8 cellular contexts compared by ENCODE assay signal in the genomic region with DNA sequence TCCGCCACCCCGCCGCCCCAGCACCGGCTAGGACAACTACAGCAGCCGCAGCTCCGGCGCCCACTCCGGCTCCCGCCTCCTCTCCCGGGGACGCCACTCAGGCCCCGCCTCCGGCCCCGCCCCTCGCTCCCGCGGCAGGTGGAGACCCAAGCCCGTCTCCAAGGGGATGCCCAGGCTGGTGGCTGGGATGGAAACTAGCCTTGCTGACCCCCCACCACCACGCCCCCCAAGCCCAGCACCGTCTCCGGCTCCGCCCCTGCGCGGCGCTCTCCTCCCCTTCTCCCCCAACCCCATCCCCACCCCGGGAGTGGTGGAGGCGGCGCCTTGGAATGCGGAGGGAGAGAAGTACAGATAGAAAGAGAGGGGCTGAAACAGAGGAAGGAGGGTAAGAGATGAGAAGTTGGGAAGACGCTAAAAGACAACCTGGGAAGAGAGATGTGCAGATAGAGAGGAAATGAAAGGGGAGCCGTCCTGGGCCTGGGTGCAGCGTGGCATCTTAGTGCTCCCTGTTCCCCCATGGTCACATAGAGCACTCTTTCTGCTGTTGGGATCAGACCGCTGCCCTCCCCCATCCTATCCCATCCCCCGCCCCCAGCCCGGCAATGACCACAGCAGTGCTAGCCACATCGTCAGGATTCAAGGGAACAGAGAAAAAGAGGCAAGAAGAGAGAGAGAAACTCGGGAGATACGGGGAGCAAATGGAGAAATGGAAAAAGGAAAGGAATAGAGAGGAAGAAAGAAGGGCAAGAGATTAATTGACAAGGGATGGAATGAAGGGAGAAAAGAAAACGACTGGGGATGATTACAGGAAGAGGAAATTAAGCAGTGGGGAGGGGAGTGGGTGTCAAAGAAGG. TPM values are rescaled to one million over a fixed set of nuclear protein-coding genes. Genes with fewer than 3 reads are reported as not detected.
DNase-seq lines count a peak whose midpoint lies in the region; ATAC-seq, FAIRE-seq and TF ChIP-seq lines count a peak whose summit lies in the region.

A gene with protein sequence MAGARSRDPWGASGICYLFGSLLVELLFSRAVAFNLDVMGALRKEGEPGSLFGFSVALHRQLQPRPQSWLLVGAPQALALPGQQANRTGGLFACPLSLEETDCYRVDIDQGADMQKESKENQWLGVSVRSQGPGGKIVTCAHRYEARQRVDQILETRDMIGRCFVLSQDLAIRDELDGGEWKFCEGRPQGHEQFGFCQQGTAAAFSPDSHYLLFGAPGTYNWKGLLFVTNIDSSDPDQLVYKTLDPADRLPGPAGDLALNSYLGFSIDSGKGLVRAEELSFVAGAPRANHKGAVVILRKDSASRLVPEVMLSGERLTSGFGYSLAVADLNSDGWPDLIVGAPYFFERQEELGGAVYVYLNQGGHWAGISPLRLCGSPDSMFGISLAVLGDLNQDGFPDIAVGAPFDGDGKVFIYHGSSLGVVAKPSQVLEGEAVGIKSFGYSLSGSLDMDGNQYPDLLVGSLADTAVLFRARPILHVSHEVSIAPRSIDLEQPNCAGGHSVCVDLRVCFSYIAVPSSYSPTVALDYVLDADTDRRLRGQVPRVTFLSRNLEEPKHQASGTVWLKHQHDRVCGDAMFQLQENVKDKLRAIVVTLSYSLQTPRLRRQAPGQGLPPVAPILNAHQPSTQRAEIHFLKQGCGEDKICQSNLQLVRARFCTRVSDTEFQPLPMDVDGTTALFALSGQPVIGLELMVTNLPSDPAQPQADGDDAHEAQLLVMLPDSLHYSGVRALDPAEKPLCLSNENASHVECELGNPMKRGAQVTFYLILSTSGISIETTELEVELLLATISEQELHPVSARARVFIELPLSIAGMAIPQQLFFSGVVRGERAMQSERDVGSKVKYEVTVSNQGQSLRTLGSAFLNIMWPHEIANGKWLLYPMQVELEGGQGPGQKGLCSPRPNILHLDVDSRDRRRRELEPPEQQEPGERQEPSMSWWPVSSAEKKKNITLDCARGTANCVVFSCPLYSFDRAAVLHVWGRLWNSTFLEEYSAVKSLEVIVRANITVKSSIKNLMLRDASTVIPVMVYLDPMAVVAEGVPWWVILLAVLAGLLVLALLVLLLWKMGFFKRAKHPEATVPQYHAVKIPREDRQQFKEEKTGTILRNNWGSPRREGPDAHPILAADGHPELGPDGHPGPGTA (minus strand): TSS at position 64 of the 854 bp plus-strand sequence. CDS start 222 bp downstream, outside the sequence.

- 0 to 2% (median 1%) methylated on average over 20 to 39 of the region's 39 CpGs for WGBS in adrenal gland, 4 donors
- WGBS in right cardiac atrium: under 1% methylated on average over 39 of the region's 39 CpGs

- peak; percentile 87 for ATAC-seq in SK-N-SH treated with all-trans-retinoic acid at 6 μM for 48 hours
- peak; percentile 58 to 69 for ATAC-seq in right cardiac atrium
- no peak for ATAC-seq in GM21526 (IDR thresholded peaks at IDR 0.05; ENCODE audit: low FRiP score, unreplicated experiment)
- no peak for ATAC-seq in HG03342 (IDR thresholded peaks at IDR 0.05; ENCODE audit: unreplicated experiment)

- peak; percentile 84 for DNase-seq in HTR-8/SVneo (ENCODE audit: insufficient read length, low spot score)
- DNase-seq in adrenal gland: peak in 4 of 7 donors; percentile 50 to 70 (median 66)
- DNase-seq in right cardiac atrium: peak; percentile 81 to 94 (median 93)

- H3K4me1 ChIP-seq in adrenal gland (replicated peaks in 1 of 2) (peaks cover 6 to 24% of the 10 kb centered on the region in 2 donors), right cardiac atrium (ENCODE audit: control insufficient read depth, insufficient read depth, low read length) (peaks cover 13% of the 10 kb centered on the region), rectal smooth muscle tissue (ENCODE audit: control insufficient read depth, insufficient read depth, low read length) (peaks cover 35% of the 10 kb centered on the region)

- H3K9ac ChIP-seq in rectal smooth muscle tissue (ENCODE audit: low read length): peak within 1 kb of the TSS; percentile 1

- H3K4me3 ChIP-seq in GM08714 (ENCODE audit: low read length) (peak within 1 kb of the TSS; percentile 37; the same call in 1 of the 2 replicates), adrenal gland (peak within 1 kb of the TSS in 2 of 4 donors; percentile 16 to 72), right cardiac atrium (ENCODE audit: low read length) (peak within 1 kb of the TSS; percentile 81), rectal smooth muscle tissue (ENCODE audit: low read length) (peak within 1 kb of the TSS; percentile 59)

- FAIRE-seq in HTR-8/SVneo (lab: Jason Lieb, UNC): peak; percentile 82

- H3K36me3 ChIP-seq in adrenal gland (replicated peaks in 1 of 2): no peaks in the 10 kb centered on the region
- H3K36me3 ChIP-seq in rectal smooth muscle tissue (ENCODE audit: control insufficient read depth, insufficient read depth, low read length): no peaks in the 10 kb centered on the region

- H3K27me3 ChIP-seq in adrenal gland (no peaks in the 10 kb centered on the region), right cardiac atrium (ENCODE audit: control insufficient read depth, insufficient read depth) (no peaks in the 10 kb centered on the region), rectal smooth muscle tissue (ENCODE audit: control insufficient read depth, insufficient read depth, low read length) (no peaks in the 10 kb centered on the region)

- no peaks in the 10 kb centered on the region for H3K9me3 ChIP-seq in adrenal gland (replicated peaks in 1 of 3)
- H3K9me3 ChIP-seq in right cardiac atrium (ENCODE audit: control insufficient read depth, low read length): no peaks in the 10 kb centered on the region

- H3K27ac ChIP-seq in adrenal gland: peak within 1 kb of the TSS in 1 of 5 donors; percentile 63
- peak within 1 kb of the TSS; percentile 97 for H3K27ac ChIP-seq in right cardiac atrium (ENCODE audit: low read length)
- peak within 1 kb of the TSS; percentile 89 for H3K27ac ChIP-seq in rectal smooth muscle tissue (ENCODE audit: low read depth, low read length)

- intact Hi-C loops in adrenal gland (cut with DNase I) (no loop called here), right cardiac atrium (cut with DNase I) (no loop called here)

- no peak for TF ChIP-seq POLR2A in adrenal gland (IDR thresholded peaks at IDR 0.05)

- TF ChIP-seq CTCF in adrenal gland (IDR thresholded peaks at IDR 0.05): no peak

TF ChIP-seq in SK-N-SH treated with all-trans-retinoic acid at 6 μM for 48 hours, 23 proteins besides CTCF, POLR2A, EP300 and RAD21 (continues in another document):
- TF ChIP-seq ZC3H10 (CRISPR knock-in tag; IDR thresholded peaks at IDR 0.05) (no peak), ISL1 (CRISPR knock-in tag; IDR thresholded peaks at IDR 0.05) (no peak), RARB (CRISPR knock-in tag; IDR thresholded peaks at IDR 0.05) (no peak), ZNF565 (CRISPR knock-in tag; conservative IDR thresholded peaks at IDR 0.05; ENCODE audit: low read depth) (no peak), ZFP30 (CRISPR knock-in tag; IDR thresholded peaks at IDR 0.05) (no peak), ARNTL (CRISPR knock-in tag; IDR thresholded peaks at IDR 0.05; ENCODE audit: borderline replicate concordance, low read depth) (no peak), GLIS3 (CRISPR knock-in tag; IDR thresholded peaks at IDR 0.05) (no peak), SNAI2 (CRISPR knock-in tag; IDR thresholded peaks at IDR 0.05) (no peak), PPARA (CRISPR knock-in tag; IDR thresholded peaks at IDR 0.05; ENCODE audit: borderline replicate concordance) (no peak), OSR1 (CRISPR knock-in tag; IDR thresholded peaks at IDR 0.05) (no peak), CSDC2 (CRISPR knock-in tag; IDR thresholded peaks at IDR 0.05) (no peak), ZNF70 (CRISPR knock-in tag; IDR thresholded peaks at IDR 0.05) (no peak), BACH2 (CRISPR knock-in tag; IDR thresholded peaks at IDR 0.05; ENCODE audit: borderline replicate concordance) (no peak), TCF4 (CRISPR knock-in tag; IDR thresholded peaks at IDR 0.05; ENCODE audit: borderline replicate concordance) (no peak)
- TF ChIP-seq, protein P1, sequence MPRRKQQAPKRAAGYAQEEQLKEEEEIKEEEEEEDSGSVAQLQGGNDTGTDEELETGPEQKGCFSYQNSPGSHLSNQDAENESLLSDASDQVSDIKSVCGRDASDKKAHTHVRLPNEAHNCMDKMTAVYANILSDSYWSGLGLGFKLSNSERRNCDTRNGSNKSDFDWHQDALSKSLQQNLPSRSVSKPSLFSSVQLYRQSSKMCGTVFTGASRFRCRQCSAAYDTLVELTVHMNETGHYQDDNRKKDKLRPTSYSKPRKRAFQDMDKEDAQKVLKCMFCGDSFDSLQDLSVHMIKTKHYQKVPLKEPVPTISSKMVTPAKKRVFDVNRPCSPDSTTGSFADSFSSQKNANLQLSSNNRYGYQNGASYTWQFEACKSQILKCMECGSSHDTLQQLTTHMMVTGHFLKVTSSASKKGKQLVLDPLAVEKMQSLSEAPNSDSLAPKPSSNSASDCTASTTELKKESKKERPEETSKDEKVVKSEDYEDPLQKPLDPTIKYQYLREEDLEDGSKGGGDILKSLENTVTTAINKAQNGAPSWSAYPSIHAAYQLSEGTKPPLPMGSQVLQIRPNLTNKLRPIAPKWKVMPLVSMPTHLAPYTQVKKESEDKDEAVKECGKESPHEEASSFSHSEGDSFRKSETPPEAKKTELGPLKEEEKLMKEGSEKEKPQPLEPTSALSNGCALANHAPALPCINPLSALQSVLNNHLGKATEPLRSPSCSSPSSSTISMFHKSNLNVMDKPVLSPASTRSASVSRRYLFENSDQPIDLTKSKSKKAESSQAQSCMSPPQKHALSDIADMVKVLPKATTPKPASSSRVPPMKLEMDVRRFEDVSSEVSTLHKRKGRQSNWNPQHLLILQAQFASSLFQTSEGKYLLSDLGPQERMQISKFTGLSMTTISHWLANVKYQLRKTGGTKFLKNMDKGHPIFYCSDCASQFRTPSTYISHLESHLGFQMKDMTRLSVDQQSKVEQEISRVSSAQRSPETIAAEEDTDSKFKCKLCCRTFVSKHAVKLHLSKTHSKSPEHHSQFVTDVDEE (CRISPR knock-in tag; IDR thresholded peaks at IDR 0.05): no peak
- TF ChIP-seq, protein P2, sequence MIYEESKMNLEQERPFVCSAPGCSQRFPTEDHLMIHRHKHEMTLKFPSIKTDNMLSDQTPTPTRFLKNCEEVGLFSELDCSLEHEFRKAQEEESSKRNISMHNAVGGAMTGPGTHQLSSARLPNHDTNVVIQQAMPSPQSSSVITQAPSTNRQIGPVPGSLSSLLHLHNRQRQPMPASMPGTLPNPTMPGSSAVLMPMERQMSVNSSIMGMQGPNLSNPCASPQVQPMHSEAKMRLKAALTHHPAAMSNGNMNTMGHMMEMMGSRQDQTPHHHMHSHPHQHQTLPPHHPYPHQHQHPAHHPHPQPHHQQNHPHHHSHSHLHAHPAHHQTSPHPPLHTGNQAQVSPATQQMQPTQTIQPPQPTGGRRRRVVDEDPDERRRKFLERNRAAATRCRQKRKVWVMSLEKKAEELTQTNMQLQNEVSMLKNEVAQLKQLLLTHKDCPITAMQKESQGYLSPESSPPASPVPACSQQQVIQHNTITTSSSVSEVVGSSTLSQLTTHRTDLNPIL (CRISPR knock-in tag; IDR thresholded peaks at IDR 0.05; ENCODE audit: low read depth): no peak

RNA-seq across cellular contexts. Expression of the gene that starts here (rescaled TPM):
- total RNA-seq in adrenal gland: 10 to 100 TPM in 5 of 8 donors, 1 to 10 TPM in 3; 5.7 to 19.7 (median 13.3) TPM
- 10 to 100 TPM in 2 of 3 donors, 1 to 10 TPM in 1; 9.3 to 77.1 (median 53.6) TPM for polyA plus RNA-seq in adrenal gland
- total RNA-seq in right cardiac atrium: 100 to 1,000 TPM; 465 to 674 (median 604) TPM
- polyA plus RNA-seq in right cardiac atrium: 288 TPM

Comparison
In these comparisons a context has a peak if more than half of its experiments do, and no peak if none do; other contexts are left out.
1. RNA of the gene that starts here (total RNA-seq): 465 to 674 TPM in right cardiac atrium; 5.7 to 19.7 TPM in adrenal gland; every median in the first group is over 10 times any median in the second.
2. ATAC-seq: peak in SK-N-SH treated with all-trans-retinoic acid at 6 μM for 48 hours (single experiment) and right cardiac atrium (2 of 2); none in GM21526 (single experiment) and HG03342 (single experiment).
3. Peak in every context shown above with its lines, with median percentiles within 50 percentile points of each other: DNase-seq.